8 cellular contexts compared by ENCODE assay signal in the genomic region with DNA sequence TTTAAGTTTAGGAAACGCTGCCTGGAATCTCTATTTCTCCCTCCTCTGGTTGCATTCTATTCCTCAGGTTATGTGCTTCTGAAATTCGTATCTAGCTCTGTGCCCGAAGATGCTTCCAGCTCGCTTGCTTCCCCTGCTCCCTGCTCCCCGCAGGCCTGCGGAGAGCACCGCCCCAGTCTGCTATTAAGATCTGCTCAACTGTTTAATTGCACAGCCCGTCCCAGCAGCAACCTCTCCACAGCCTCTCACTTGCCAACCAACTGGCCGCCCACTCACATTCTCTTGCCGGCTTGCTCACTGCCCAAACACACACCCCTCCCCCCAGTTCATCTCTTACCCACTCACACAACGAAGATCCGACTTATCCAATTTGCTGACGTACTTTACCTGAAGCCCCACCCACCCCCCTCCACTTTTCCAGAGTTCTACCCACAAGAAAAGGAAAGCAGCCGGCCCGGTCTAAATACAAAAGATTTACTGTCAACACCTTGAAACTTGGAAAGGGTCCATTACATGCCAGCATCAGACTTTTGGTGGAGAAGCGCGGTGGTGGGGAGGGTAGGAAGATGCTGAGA.
DNase-seq lines count a peak whose midpoint lies in the region; ATAC-seq lines count a peak whose summit lies in the region.

No MANE protein-coding gene starts in this region.

- H3K4me3 ChIP-seq in iPS-20b (ENCODE audit: low read length): no peak overlapping the region
- no peak overlapping the region for H3K4me3 ChIP-seq in skin epidermis

- no peaks in the 10 kb centered on the region for H3K9me3 ChIP-seq in iPS-20b (ENCODE audit: insufficient read depth, low read depth, low read length)

- no peak for ATAC-seq in HG02763 (IDR thresholded peaks at IDR 0.05; ENCODE audit: unreplicated experiment)

- peaks cover 37% of the 10 kb centered on the region for H3K4me1 ChIP-seq in iPS-20b (ENCODE audit: insufficient read depth, low read length)

- H3K36me3 ChIP-seq in iPS-20b (ENCODE audit: insufficient read depth, low read depth, low read length): no peaks in the 10 kb centered on the region

- no peaks in the 10 kb centered on the region for H3K27me3 ChIP-seq in iPS-20b (ENCODE audit: insufficient read depth, low read length)

- H3K9ac ChIP-seq in iPS-20b (ENCODE audit: low read depth, low read length): no peak overlapping the region

- DNase-seq in stimulated activated CD4-positive, alpha-beta T cell treated with anti-CD3 and anti-CD28 coated beads, Interleukin-4, amount 100 ng/mL, for 1 hour: peak; percentile 26
- DNase-seq in stimulated activated CD4-positive, alpha-beta T cell treated with anti-CD3 and anti-CD28 coated beads, Interleukin-15, amount 100 ng/mL, for 24 hours: no peak
- DNase-seq in amniotic stem cell (lab: John Stamatoyannopoulos, UW) (peak; percentile 51), SHP77 (lab: John Stamatoyannopoulos, UW) (no peak)
- no peak for DNase-seq in effector CD4-positive, alpha-beta T cell

- peak overlapping the region; percentile 17 for H3K27ac ChIP-seq in iPS-20b (ENCODE audit: low read length)
- peak overlapping the region in 15 of 21 experiments; percentile 5 to 84 (median 67) for H3K27ac ChIP-seq in skin epidermis

Comparison
In these comparisons a context has a peak if more than half of its experiments do, and no peak if none do; other contexts are left out.
1. DNase-seq: peak in stimulated activated CD4-positive, alpha-beta T cell treated with anti-CD3 and anti-CD28 coated beads, Interleukin-4, amount 100 ng/mL, for 1 hour (single experiment) and amniotic stem cell (single experiment); none in stimulated activated CD4-positive, alpha-beta T cell treated with anti-CD3 and anti-CD28 coated beads, Interleukin-15, amount 100 ng/mL, for 24 hours (single experiment), SHP77 (0 of 2) and effector CD4-positive, alpha-beta T cell (single experiment).